In the genomic region with DNA sequence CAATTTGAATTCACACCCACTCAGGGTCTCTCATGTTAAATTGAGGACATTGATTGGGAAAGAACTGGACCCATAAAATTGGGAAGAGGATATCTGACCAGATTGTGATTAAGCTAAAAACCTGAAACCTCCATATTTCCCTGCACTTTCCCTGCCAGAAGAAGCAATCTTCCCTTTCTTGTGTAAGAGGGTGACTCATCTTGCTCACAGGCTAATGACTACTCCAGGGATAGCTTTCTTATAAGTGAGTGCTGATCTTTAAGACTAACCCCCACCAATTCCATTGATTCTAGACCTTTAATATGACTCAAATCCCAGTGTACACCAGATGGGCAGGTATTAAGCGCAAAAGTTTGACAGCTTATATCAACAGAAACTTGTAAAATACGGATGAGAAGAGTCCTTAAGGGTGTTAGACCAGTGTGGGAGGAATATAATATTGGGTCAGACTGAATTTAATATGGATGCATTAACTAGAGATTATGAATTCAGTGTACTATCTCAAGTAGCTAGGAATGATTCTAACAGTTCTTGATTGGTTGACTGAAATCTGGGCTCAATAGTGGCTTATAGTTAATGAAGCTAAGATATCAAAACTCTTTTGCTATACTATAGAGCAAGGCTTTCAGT, we compare ENCODE assay signal across 1 cellular context.
TF ChIP-seq lines count a peak whose summit lies in the region.

No MANE protein-coding gene starts in this region.

TF ChIP-seq in K562, 482 proteins besides CTCF, POLR2A, EP300 and RAD21:
- TF ChIP-seq, protein P1, sequence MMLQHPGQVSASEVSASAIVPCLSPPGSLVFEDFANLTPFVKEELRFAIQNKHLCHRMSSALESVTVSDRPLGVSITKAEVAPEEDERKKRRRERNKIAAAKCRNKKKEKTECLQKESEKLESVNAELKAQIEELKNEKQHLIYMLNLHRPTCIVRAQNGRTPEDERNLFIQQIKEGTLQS (IDR thresholded peaks at IDR 0.05) = peak; percentile 40
- TF ChIP-seq, protein P1 (CRISPR knock-in tag; conservative IDR thresholded peaks at IDR 0.05) = no peak
- TF ChIP-seq, protein P2, sequence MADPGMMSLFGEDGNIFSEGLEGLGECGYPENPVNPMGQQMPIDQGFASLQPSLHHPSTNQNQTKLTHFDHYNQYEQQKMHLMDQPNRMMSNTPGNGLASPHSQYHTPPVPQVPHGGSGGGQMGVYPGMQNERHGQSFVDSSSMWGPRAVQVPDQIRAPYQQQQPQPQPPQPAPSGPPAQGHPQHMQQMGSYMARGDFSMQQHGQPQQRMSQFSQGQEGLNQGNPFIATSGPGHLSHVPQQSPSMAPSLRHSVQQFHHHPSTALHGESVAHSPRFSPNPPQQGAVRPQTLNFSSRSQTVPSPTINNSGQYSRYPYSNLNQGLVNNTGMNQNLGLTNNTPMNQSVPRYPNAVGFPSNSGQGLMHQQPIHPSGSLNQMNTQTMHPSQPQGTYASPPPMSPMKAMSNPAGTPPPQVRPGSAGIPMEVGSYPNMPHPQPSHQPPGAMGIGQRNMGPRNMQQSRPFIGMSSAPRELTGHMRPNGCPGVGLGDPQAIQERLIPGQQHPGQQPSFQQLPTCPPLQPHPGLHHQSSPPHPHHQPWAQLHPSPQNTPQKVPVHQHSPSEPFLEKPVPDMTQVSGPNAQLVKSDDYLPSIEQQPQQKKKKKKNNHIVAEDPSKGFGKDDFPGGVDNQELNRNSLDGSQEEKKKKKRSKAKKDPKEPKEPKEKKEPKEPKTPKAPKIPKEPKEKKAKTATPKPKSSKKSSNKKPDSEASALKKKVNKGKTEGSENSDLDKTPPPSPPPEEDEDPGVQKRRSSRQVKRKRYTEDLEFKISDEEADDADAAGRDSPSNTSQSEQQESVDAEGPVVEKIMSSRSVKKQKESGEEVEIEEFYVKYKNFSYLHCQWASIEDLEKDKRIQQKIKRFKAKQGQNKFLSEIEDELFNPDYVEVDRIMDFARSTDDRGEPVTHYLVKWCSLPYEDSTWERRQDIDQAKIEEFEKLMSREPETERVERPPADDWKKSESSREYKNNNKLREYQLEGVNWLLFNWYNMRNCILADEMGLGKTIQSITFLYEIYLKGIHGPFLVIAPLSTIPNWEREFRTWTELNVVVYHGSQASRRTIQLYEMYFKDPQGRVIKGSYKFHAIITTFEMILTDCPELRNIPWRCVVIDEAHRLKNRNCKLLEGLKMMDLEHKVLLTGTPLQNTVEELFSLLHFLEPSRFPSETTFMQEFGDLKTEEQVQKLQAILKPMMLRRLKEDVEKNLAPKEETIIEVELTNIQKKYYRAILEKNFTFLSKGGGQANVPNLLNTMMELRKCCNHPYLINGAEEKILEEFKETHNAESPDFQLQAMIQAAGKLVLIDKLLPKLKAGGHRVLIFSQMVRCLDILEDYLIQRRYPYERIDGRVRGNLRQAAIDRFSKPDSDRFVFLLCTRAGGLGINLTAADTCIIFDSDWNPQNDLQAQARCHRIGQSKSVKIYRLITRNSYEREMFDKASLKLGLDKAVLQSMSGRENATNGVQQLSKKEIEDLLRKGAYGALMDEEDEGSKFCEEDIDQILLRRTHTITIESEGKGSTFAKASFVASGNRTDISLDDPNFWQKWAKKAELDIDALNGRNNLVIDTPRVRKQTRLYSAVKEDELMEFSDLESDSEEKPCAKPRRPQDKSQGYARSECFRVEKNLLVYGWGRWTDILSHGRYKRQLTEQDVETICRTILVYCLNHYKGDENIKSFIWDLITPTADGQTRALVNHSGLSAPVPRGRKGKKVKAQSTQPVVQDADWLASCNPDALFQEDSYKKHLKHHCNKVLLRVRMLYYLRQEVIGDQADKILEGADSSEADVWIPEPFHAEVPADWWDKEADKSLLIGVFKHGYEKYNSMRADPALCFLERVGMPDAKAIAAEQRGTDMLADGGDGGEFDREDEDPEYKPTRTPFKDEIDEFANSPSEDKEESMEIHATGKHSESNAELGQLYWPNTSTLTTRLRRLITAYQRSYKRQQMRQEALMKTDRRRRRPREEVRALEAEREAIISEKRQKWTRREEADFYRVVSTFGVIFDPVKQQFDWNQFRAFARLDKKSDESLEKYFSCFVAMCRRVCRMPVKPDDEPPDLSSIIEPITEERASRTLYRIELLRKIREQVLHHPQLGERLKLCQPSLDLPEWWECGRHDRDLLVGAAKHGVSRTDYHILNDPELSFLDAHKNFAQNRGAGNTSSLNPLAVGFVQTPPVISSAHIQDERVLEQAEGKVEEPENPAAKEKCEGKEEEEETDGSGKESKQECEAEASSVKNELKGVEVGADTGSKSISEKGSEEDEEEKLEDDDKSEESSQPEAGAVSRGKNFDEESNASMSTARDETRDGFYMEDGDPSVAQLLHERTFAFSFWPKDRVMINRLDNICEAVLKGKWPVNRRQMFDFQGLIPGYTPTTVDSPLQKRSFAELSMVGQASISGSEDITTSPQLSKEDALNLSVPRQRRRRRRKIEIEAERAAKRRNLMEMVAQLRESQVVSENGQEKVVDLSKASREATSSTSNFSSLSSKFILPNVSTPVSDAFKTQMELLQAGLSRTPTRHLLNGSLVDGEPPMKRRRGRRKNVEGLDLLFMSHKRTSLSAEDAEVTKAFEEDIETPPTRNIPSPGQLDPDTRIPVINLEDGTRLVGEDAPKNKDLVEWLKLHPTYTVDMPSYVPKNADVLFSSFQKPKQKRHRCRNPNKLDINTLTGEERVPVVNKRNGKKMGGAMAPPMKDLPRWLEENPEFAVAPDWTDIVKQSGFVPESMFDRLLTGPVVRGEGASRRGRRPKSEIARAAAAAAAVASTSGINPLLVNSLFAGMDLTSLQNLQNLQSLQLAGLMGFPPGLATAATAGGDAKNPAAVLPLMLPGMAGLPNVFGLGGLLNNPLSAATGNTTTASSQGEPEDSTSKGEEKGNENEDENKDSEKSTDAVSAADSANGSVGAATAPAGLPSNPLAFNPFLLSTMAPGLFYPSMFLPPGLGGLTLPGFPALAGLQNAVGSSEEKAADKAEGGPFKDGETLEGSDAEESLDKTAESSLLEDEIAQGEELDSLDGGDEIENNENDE (IDR thresholded peaks at IDR 0.05; ENCODE audit: low read depth, low read length) = no peak
